ENCODE assay signal across 22 cellular contexts in the genomic region with DNA sequence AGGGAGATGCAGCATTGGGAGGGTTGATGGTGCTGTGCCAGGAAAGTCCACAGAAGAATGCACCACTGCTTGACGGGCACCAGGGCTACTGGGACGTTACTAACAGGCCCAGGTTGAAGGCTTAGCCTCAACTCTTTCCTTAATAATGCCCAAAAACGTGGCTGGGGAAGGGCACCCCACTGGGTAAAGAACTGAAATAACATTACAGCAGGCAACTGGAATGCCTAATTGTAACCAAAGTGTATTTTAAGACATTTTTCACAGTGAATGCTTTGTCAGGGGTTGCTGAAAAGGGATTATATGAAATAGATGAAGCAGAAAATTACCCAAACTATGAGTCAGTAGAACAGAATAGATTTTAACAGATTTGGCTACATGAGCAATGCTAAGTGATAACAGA.
"Had no signal": no experiment of that assay in that cellular context is flagged by ENCODE, and none has a peak within 500 bp of the region (broad histone marks: within the 10 kb centered on the region; RNA-seq: fewer than 3 reads in every experiment).

No MANE protein-coding gene starts in this region.

- H2AFZ ChIP-seq: PC-9 had no signal

- H3K4me2 ChIP-seq: PC-9 had no signal

- H3K27me3 ChIP-seq: brain microvascular endothelial cell had no signal

- H3K27ac ChIP-seq: brain microvascular endothelial cell, PC-9, SK-N-MC, VCaP had no signal

- H3K36me3 ChIP-seq: brain microvascular endothelial cell had no signal

- ATAC-seq: activated T-cell treated with anti-CD3 and anti-CD28 coated beads, Interleukin-2, amount 50 U/mL, for 4 hours; activated T-helper 17 cell treated with anti-CD3 and anti-CD28 coated beads, Interleukin-2, amount 50 U/mL, for 72 hours; K562 had no signal

- H3K4me3 ChIP-seq: K562, PC-9, SK-N-MC had no signal

- DNase-seq: activated CD4-positive, alpha-beta memory T cell treated with anti-CD3 and anti-CD28 coated beads for 36 hours; activated CD4-positive, alpha-beta T cell treated with anti-CD3 and anti-CD28 coated beads, Interleukin-2, amount 10 ng/mL, durations not matched to agents 7 days and 5 days; activated CD4-positive, CD25-positive, alpha-beta regulatory T cell; activated CD8-positive, alpha-beta memory T cell treated with anti-CD3 and anti-CD28 coated beads for 24 hours; activated gamma-delta T cell; activated naive CD4-positive, alpha-beta T cell treated with anti-CD3 and anti-CD28 coated beads for 36 hours; activated T-cell treated with anti-CD3 and anti-CD28 coated beads, Interleukin-2, amount 50 U/mL, for 4 hours; brain microvascular endothelial cell; Karpas-422; NCI-H1105 treated with DMSO at 0.1 percent for 48 hours; NCI-H1436 treated with DMSO at 0.1 percent for 48 hours; NCI-H187; NCI-H2081; NCI-H446; NCI-H524; PC-9; SIG-M5; T-helper 1 cell had no signal
